ENCODE assay signal across 1 cellular context in genomic region chr14:73771848-73772705, GRCh38.
TF ChIP-seq lines count a peak whose summit lies in the region.

No MANE protein-coding gene starts in this region.

TF ChIP-seq in HepG2, 621 proteins besides CTCF, POLR2A, EP300 and RAD21 (continued from another document and continues in another):
- peak; percentile 95 for TF ChIP-seq TFDP1 (CRISPR knock-in tag; IDR thresholded peaks at IDR 0.05; ENCODE audit: borderline replicate concordance)
- TF ChIP-seq CEBPZ (IDR thresholded peaks at IDR 0.05; ENCODE audit: low read length): no peak
- TF ChIP-seq MLXIP (CRISPR knock-in tag; IDR thresholded peaks at IDR 0.05; ENCODE audit: borderline replicate concordance): peak; percentile 91; the same call in 1 of the 2 replicates
- TF ChIP-seq ZNF746 (CRISPR knock-in tag; IDR thresholded peaks at IDR 0.05): peak; percentile 50; the same call in 1 of the 2 replicates
- TF ChIP-seq CREB1 (IDR thresholded peaks at IDR 0.05): no peak
- 0 out of 2 replicates have a peak, but pooled peaks have one; percentile 29 for TF ChIP-seq CREB1 (CRISPR knock-in tag; IDR thresholded peaks at IDR 0.05)
- TF ChIP-seq FOSL2 (CRISPR knock-in tag; IDR thresholded peaks at IDR 0.05): peak; percentile 86
- no peak for TF ChIP-seq HNRNPLL (IDR thresholded peaks at IDR 0.05; ENCODE audit: low read depth, low read length, poor library complexity, severe bottlenecking)
- no peak for TF ChIP-seq SIN3B (IDR thresholded peaks at IDR 0.05; ENCODE audit: low read length)
- 0 out of 2 replicates have a peak, but pooled peaks have one; percentile 38 for TF ChIP-seq NAIF1 (CRISPR knock-in tag; IDR thresholded peaks at IDR 0.05; ENCODE audit: borderline replicate concordance)
- TF ChIP-seq ZNF296 (CRISPR knock-in tag; conservative IDR thresholded peaks at IDR 0.05): no peak
- TF ChIP-seq ZNF280D (CRISPR knock-in tag; IDR thresholded peaks at IDR 0.05): peak; percentile 81; the same call in 1 of the 2 replicates
- no peak for TF ChIP-seq PRPF4 (IDR thresholded peaks at IDR 0.05; ENCODE audit: low read depth, low read length, poor library complexity, severe bottlenecking)
- peak; percentile 46; the same call in 1 of the 2 replicates for TF ChIP-seq ZBTB14 (CRISPR knock-in tag; IDR thresholded peaks at IDR 0.05)
- TF ChIP-seq KLF16 (CRISPR knock-in tag; IDR thresholded peaks at IDR 0.05): peak in 1 of 2 experiments; percentile 94; a peak in 2 of 4 replicates
- TF ChIP-seq PPARG (CRISPR knock-in tag; conservative IDR thresholded peaks at IDR 0.05): peak; percentile 71
- no peak for TF ChIP-seq ZNF616 (CRISPR knock-in tag; IDR thresholded peaks at IDR 0.05; ENCODE audit: low read depth)
- 0 out of 2 replicates have a peak, but pooled peaks have one; percentile 49 for TF ChIP-seq ZNF878 (CRISPR knock-in tag; IDR thresholded peaks at IDR 0.05)
- no peak for TF ChIP-seq ARNT (IDR thresholded peaks at IDR 0.05)
- peak; percentile 70 for TF ChIP-seq ISL2 (CRISPR knock-in tag; IDR thresholded peaks at IDR 0.05)
- no peak for TF ChIP-seq FOSL1 (CRISPR knock-in tag; IDR thresholded peaks at IDR 0.05; ENCODE audit: borderline replicate concordance)
- peak; percentile 74 for TF ChIP-seq NR2F6 (IDR thresholded peaks at IDR 0.05)
- TF ChIP-seq NR2F6 (CRISPR knock-in tag; IDR thresholded peaks at IDR 0.05): peak; percentile 89
- TF ChIP-seq ZNF138 (CRISPR knock-in tag; IDR thresholded peaks at IDR 0.05; ENCODE audit: low read depth): 0 out of 2 replicates have a peak, but pooled peaks have one; percentile 53
- TF ChIP-seq NFIC (IDR thresholded peaks at IDR 0.05; ENCODE audit: low read length): peak; percentile 66
- TF ChIP-seq HOXD1 (CRISPR knock-in tag; IDR thresholded peaks at IDR 0.05): 0 out of 2 replicates have a peak, but pooled peaks have one; percentile 35
- TF ChIP-seq SOX5 (CRISPR knock-in tag; IDR thresholded peaks at IDR 0.05; ENCODE audit: borderline replicate concordance): peak; percentile 90
- TF ChIP-seq SAP130 (CRISPR knock-in tag; IDR thresholded peaks at IDR 0.05; ENCODE audit: low read depth): peak; percentile 96
- peak; percentile 89 for TF ChIP-seq CSRNP1 (CRISPR knock-in tag; IDR thresholded peaks at IDR 0.05)
- TF ChIP-seq ZNF512B (CRISPR knock-in tag; IDR thresholded peaks at IDR 0.05; ENCODE audit: borderline replicate concordance): no peak
- TF ChIP-seq BCL6 (CRISPR knock-in tag; IDR thresholded peaks at IDR 0.05): peak; percentile 95
- TF ChIP-seq ZNF3 (CRISPR knock-in tag; IDR thresholded peaks at IDR 0.05): no peak
- TF ChIP-seq ZFP36 (IDR thresholded peaks at IDR 0.05; ENCODE audit: borderline replicate concordance, low read depth, low read length, partially characterized antibody): no peak
- peak; percentile 78; the same call in 1 of the 2 replicates for TF ChIP-seq LRRFIP1 (CRISPR knock-in tag; conservative IDR thresholded peaks at IDR 0.05)
- no peak for TF ChIP-seq ZSCAN20 (CRISPR knock-in tag; IDR thresholded peaks at IDR 0.05; ENCODE audit: borderline replicate concordance)
- peak; percentile 80; the same call in 1 of the 2 replicates for TF ChIP-seq ZIK1 (CRISPR knock-in tag; IDR thresholded peaks at IDR 0.05; ENCODE audit: borderline replicate concordance, low read depth)
- no peak for TF ChIP-seq ZKSCAN1 (IDR thresholded peaks at IDR 0.05; ENCODE audit: low read length)
- TF ChIP-seq ZNF652 (CRISPR knock-in tag; IDR thresholded peaks at IDR 0.05; ENCODE audit: borderline replicate concordance, low read depth): no peak
- peak; percentile 90 for TF ChIP-seq ZNF709 (CRISPR knock-in tag; IDR thresholded peaks at IDR 0.05)
- TF ChIP-seq ZNF703 (CRISPR knock-in tag; IDR thresholded peaks at IDR 0.05; ENCODE audit: borderline replicate concordance): no peak
- no peak for TF ChIP-seq RORA (CRISPR knock-in tag; IDR thresholded peaks at IDR 0.05)
- TF ChIP-seq ZNF740 (CRISPR knock-in tag; IDR thresholded peaks at IDR 0.05): no peak
- peak; percentile 61 for TF ChIP-seq GATAD1 (CRISPR knock-in tag; IDR thresholded peaks at IDR 0.05)
- 0 out of 2 replicates have a peak, but pooled peaks have one; percentile 58 for TF ChIP-seq ZNF564 (CRISPR knock-in tag; IDR thresholded peaks at IDR 0.05)
- no peak for TF ChIP-seq ZNF180 (CRISPR knock-in tag; IDR thresholded peaks at IDR 0.05; ENCODE audit: borderline replicate concordance, low read depth)
